ENCODE assay signal across 1 cellular context in genomic region chrX:15820106-15821073, GRCh38.
TF ChIP-seq lines count a peak whose summit lies in the region.

No MANE protein-coding gene starts in this region.

TF ChIP-seq in GM23338, 12 proteins besides CTCF, POLR2A, EP300 and RAD21 (continued from another document):
- TF ChIP-seq ZNF462 (CRISPR knock-in tag; IDR thresholded peaks at IDR 0.05): no peak
- TF ChIP-seq POLR2AphosphoS5 (IDR thresholded peaks at IDR 0.05; ENCODE audit: low read depth): no peak
TF ChIP-seq in GM23338: peak in this region for 0.
